Comparison of ENCODE assay signal across 24 cellular contexts in the genomic region with DNA sequence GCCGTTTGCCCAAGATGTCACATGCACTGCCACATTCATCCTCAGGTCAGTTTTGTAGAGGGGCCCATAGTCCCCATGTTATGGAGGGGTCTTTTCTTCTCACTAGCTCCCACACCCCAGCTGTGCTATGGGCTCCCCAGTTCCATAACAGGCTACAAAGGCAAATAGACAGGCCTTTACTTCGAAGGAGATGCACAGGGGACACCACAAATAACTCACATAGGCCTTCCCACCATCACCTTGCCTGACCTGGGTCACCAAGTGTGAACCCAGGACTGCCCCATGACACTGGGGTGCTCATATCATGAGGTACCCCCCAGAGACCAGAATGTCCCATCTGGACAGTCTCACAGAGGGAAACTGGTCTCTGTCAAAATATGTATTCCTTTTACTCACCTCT. TPM values are rescaled to one million over a fixed set of nuclear protein-coding genes. Genes with fewer than 3 reads are reported as not detected.
DNase-seq lines count a peak whose midpoint lies in the region; ATAC-seq and TF ChIP-seq lines count a peak whose summit lies in the region.
"Had no signal": no experiment of that assay in that cellular context is flagged by ENCODE, and none has a peak within 500 bp of the region (broad histone marks: within the 10 kb centered on the region; RNA-seq: fewer than 3 reads in every experiment).

No MANE protein-coding gene starts in this region.

- peak overlapping the region; percentile 89 for H3K27ac Mint-ChIP-seq in MCF 10A (ENCODE audit: low read depth, unreplicated experiment)
- H3K27ac Mint-ChIP-seq in activated CD4-positive, alpha-beta memory T cell treated with anti-CD3 and anti-CD28 coated beads, Interleukin-2, amount 10 ng/mL, durations not matched to agents 7 days and 5 days: no peak overlapping the region
- H3K27ac Mint-ChIP-seq: activated naive CD4-positive, alpha-beta T cell treated with anti-CD3 and anti-CD28 coated beads, Interleukin-2, amount 10 ng/mL, durations not matched to agents 7 days and 5 days; activated T-cell treated with anti-CD3 and anti-CD28 coated beads, Interleukin-2, amount 50 U/mL, for 72 hours; CD8-positive, alpha-beta T cell; naive thymus-derived CD4-positive, alpha-beta T cell; stimulated activated naive CD8-positive, alpha-beta T cell treated with anti-CD3 and anti-CD28 coated beads, Interleukin-15, Interleukin-2, amounts not matched to agents 100 ng/mL and 50 ng/mL, for 24 hours had no signal

- no peak for DNase-seq in MCF 10A (ENCODE audit: unreplicated experiment)
- no peak for DNase-seq in breast epithelium (ENCODE audit: low spot score in 2 of 2)
- no peak for DNase-seq in esophagus squamous epithelium (lab: John Stamatoyannopoulos, UW)
- no peak for DNase-seq in psoas muscle
- DNase-seq in NCI-H2196 treated with DMSO at 0.1 percent for 48 hours (lab: John Stamatoyannopoulos, UW; ENCODE audit: unreplicated experiment): no peak
- no peak for DNase-seq in activated CD4-positive, alpha-beta memory T cell treated with anti-CD3 and anti-CD28 coated beads, Interleukin-2, amount 10 ng/mL, durations not matched to agents 7 days and 5 days
- DNase-seq in stimulated activated naive CD4-positive, alpha-beta T cell treated with Interleukin-2 at 50 U/mL for 16 hours (lab: John Stamatoyannopoulos, UW): no peak
- DNase-seq: activated CD4-positive, alpha-beta T cell treated with anti-CD3 and anti-CD28 coated beads for 4 hours; activated naive CD4-positive, alpha-beta T cell treated with anti-CD3 and anti-CD28 coated beads, Interleukin-2, amount 10 ng/mL, durations not matched to agents 7 days and 5 days; activated T-cell treated with anti-CD3 and anti-CD28 coated beads, Interleukin-2, amount 50 U/mL, for 72 hours; CD8-positive, alpha-beta T cell; central memory CD4-positive, alpha-beta T cell; DMS53; dorsolateral prefrontal cortex; KG1; naive thymus-derived CD4-positive, alpha-beta T cell; NCI-H1436 treated with DMSO at 0.1 percent for 48 hours; NCI-H526; Peyer's patch; T-helper 1 cell had no signal

- H3K27me3 Mint-ChIP-seq in MCF 10A (ENCODE audit: insufficient read depth, unreplicated experiment): no peaks in the 10 kb centered on the region
- no peaks in the 10 kb centered on the region for H3K27me3 Mint-ChIP-seq in activated CD4-positive, alpha-beta memory T cell treated with anti-CD3 and anti-CD28 coated beads, Interleukin-2, amount 10 ng/mL, durations not matched to agents 7 days and 5 days
- H3K27me3 Mint-ChIP-seq: naive thymus-derived CD4-positive, alpha-beta T cell; stimulated activated naive CD8-positive, alpha-beta T cell treated with anti-CD3 and anti-CD28 coated beads, Interleukin-15, Interleukin-2, amounts not matched to agents 100 ng/mL and 50 ng/mL, for 24 hours had no signal

- H3K27me3 ChIP-seq in breast epithelium (no peaks in the 10 kb centered on the region), esophagus squamous epithelium (no peaks in the 10 kb centered on the region), psoas muscle (ENCODE audit: insufficient read depth in 3 of 3, low read length in 2 of 3) (no peaks in the 10 kb centered on the region)
- H3K27me3 ChIP-seq: dorsolateral prefrontal cortex, Peyer's patch, tibial artery had no signal

- H3K4me1 ChIP-seq in breast epithelium: no peaks in the 10 kb centered on the region
- H3K4me1 ChIP-seq in esophagus squamous epithelium: peaks cover 0 to 22% (median 8%) of the 10 kb centered on the region in 3 donors
- H3K4me1 ChIP-seq in psoas muscle: peaks cover 21% of the 10 kb centered on the region
- H3K4me1 ChIP-seq: Peyer's patch had no signal

- CTCF ChIA-PET in MCF 10A (lab: Yijun Ruan, JAX): interaction anchor here (1.5 to 2.5 kb wide), 3 partner anchors 32 to 127 kb away, joined by 3 to 12 read pairs (median 7); no protein-coding TSS in a partner anchor
- CTCF ChIA-PET in activated CD4-positive, alpha-beta memory T cell treated with anti-CD3 and anti-CD28 coated beads, Interleukin-2, amount 10 ng/mL, durations not matched to agents 7 days and 5 days (lab: Charles Lee): interaction anchor here (0.9 kb wide), 1 partner anchor 105 kb away, joined by 4 read pairs; no protein-coding TSS in a partner anchor

- no peaks in the 10 kb centered on the region for H3K36me3 ChIP-seq in breast epithelium
- no peaks in the 10 kb centered on the region for H3K36me3 ChIP-seq in esophagus squamous epithelium
- no peaks in the 10 kb centered on the region for H3K36me3 ChIP-seq in psoas muscle (ENCODE audit: insufficient read depth in 1 of 2, low read depth in 1 of 2)
- H3K36me3 ChIP-seq: Peyer's patch, tibial artery had no signal

- TSS peak; percentile 65 for BruUV-seq in MCF 10A (replicated peaks; lab: Mats Ljungman, UMichigan)

- H3K36me3 Mint-ChIP-seq in MCF 10A (ENCODE audit: insufficient read depth, unreplicated experiment): peaks cover 5% of the 10 kb centered on the region
- H3K36me3 Mint-ChIP-seq in activated CD4-positive, alpha-beta memory T cell treated with anti-CD3 and anti-CD28 coated beads, Interleukin-2, amount 10 ng/mL, durations not matched to agents 7 days and 5 days (ENCODE audit: low read depth): no peaks in the 10 kb centered on the region
- H3K36me3 Mint-ChIP-seq: activated naive CD4-positive, alpha-beta T cell treated with anti-CD3 and anti-CD28 coated beads, Interleukin-2, amount 10 ng/mL, durations not matched to agents 7 days and 5 days; CD8-positive, alpha-beta T cell; naive thymus-derived CD4-positive, alpha-beta T cell had no signal

- H3K9me3 ChIP-seq in breast epithelium (no peaks in the 10 kb centered on the region), esophagus squamous epithelium (no peaks in the 10 kb centered on the region), psoas muscle (no peaks in the 10 kb centered on the region)
- H3K9me3 ChIP-seq: Peyer's patch, tibial artery had no signal

- ATAC-seq in psoas muscle (no peak), GM21390 (IDR thresholded peaks at IDR 0.05; ENCODE audit: unreplicated experiment) (no peak)
- ATAC-seq: activated T-cell treated with anti-CD3 and anti-CD28 coated beads, Interleukin-2, amount 50 U/mL, for 72 hours; CD8-positive, alpha-beta T cell; naive thymus-derived CD4-positive, alpha-beta T cell had no signal

- POLR2A ChIA-PET in MCF 10A (lab: Yijun Ruan, JAX): interaction anchor here (1.0 to 3.4 kb wide), 4 partner anchors 13 to 68 kb away, joined by 3 to 30 read pairs (median 10); partner anchors contain the start of gene INO80C
- POLR2A ChIA-PET in activated CD4-positive, alpha-beta memory T cell treated with anti-CD3 and anti-CD28 coated beads, Interleukin-2, amount 10 ng/mL, durations not matched to agents 7 days and 5 days (lab: Charles Lee): no interaction called here

- TF ChIP-seq POLR2A in breast epithelium (IDR thresholded peaks at IDR 0.05) (no peak), esophagus squamous epithelium (IDR thresholded peaks at IDR 0.05) (no peak)

- H3K27ac ChIP-seq in breast epithelium: peak overlapping the region in 1 of 2 donors; percentile 33
- peak overlapping the region; percentile 73 to 76 (median 76) for H3K27ac ChIP-seq in esophagus squamous epithelium
- peak overlapping the region; percentile 67 for H3K27ac ChIP-seq in psoas muscle
- H3K27ac ChIP-seq: Peyer's patch had no signal

- intact Hi-C loops in MCF 10A (cut with micrococcal nuclease) (loop anchor here (5.0 kb wide), 1 partner anchor 105 kb away; no protein-coding TSS in a partner anchor), breast epithelium (cut with DNase I; ENCODE audit: low total_unique reads) (loop anchor here (2.0 kb wide), 1 partner anchor 24 kb away; no protein-coding TSS in a partner anchor), esophagus squamous epithelium (cut with DNase I) (loop anchor here (10.0 kb wide), 1 partner anchor 62 kb away; no protein-coding TSS in a partner anchor), psoas muscle (cut with DNase I) (loop anchor here in 1 of 2 donors (5.0 to 10.0 kb wide), 2 partner anchors 65 to 112 kb away; no protein-coding TSS in a partner anchor)

- WGBS in esophagus squamous epithelium, 2 donors: 71 to 75% methylated on average over 1 to 2 of the region's 2 CpGs
- 64 to 87% (median 85%) methylated on average over 2 of the region's 2 CpGs for WGBS in psoas muscle, 3 donors

- TF ChIP-seq CTCF in MCF 10A (IDR thresholded peaks at IDR 0.05; ENCODE audit: unreplicated experiment): no peak
- TF ChIP-seq CTCF in breast epithelium (IDR thresholded peaks at IDR 0.05): no peak
- no peak for TF ChIP-seq CTCF in esophagus squamous epithelium (IDR thresholded peaks at IDR 0.05)
- no peak for TF ChIP-seq CTCF in psoas muscle (IDR thresholded peaks at IDR 0.05)

- no peak overlapping the region for H3K4me3 ChIP-seq in breast epithelium
- no peak overlapping the region for H3K4me3 ChIP-seq in esophagus squamous epithelium
- no peak overlapping the region for H3K4me3 ChIP-seq in psoas muscle
- H3K4me3 ChIP-seq: dorsolateral prefrontal cortex, Peyer's patch, tibial artery had no signal

- H3K4me1 Mint-ChIP-seq in MCF 10A (ENCODE audit: insufficient read depth, unreplicated experiment): peaks cover 39% of the 10 kb centered on the region
- H3K4me1 Mint-ChIP-seq in activated CD4-positive, alpha-beta memory T cell treated with anti-CD3 and anti-CD28 coated beads, Interleukin-2, amount 10 ng/mL, durations not matched to agents 7 days and 5 days: no peaks in the 10 kb centered on the region
- H3K4me1 Mint-ChIP-seq: activated naive CD4-positive, alpha-beta T cell treated with anti-CD3 and anti-CD28 coated beads, Interleukin-2, amount 10 ng/mL, durations not matched to agents 7 days and 5 days; naive thymus-derived CD4-positive, alpha-beta T cell had no signal

- peak overlapping the region; percentile 22 for H3K4me3 Mint-ChIP-seq in MCF 10A (ENCODE audit: unreplicated experiment)
- H3K4me3 Mint-ChIP-seq in activated CD4-positive, alpha-beta memory T cell treated with anti-CD3 and anti-CD28 coated beads, Interleukin-2, amount 10 ng/mL, durations not matched to agents 7 days and 5 days: no peak overlapping the region
- H3K4me3 Mint-ChIP-seq: activated naive CD4-positive, alpha-beta T cell treated with anti-CD3 and anti-CD28 coated beads, Interleukin-2, amount 10 ng/mL, durations not matched to agents 7 days and 5 days; activated T-cell treated with anti-CD3 and anti-CD28 coated beads, Interleukin-2, amount 50 U/mL, for 72 hours; CD8-positive, alpha-beta T cell; HFFc6; naive thymus-derived CD4-positive, alpha-beta T cell; stimulated activated naive CD8-positive, alpha-beta T cell treated with anti-CD3 and anti-CD28 coated beads, Interleukin-15, Interleukin-2, amounts not matched to agents 100 ng/mL and 50 ng/mL, for 24 hours had no signal

- no peaks in the 10 kb centered on the region for H3K9me3 Mint-ChIP-seq in MCF 10A (ENCODE audit: unreplicated experiment)
- no peaks in the 10 kb centered on the region for H3K9me3 Mint-ChIP-seq in activated CD4-positive, alpha-beta memory T cell treated with anti-CD3 and anti-CD28 coated beads, Interleukin-2, amount 10 ng/mL, durations not matched to agents 7 days and 5 days
- H3K9me3 Mint-ChIP-seq: activated naive CD4-positive, alpha-beta T cell treated with anti-CD3 and anti-CD28 coated beads, Interleukin-2, amount 10 ng/mL, durations not matched to agents 7 days and 5 days; activated T-cell treated with anti-CD3 and anti-CD28 coated beads, Interleukin-2, amount 50 U/mL, for 72 hours; CD8-positive, alpha-beta T cell; HFFc6; stimulated activated naive CD8-positive, alpha-beta T cell treated with anti-CD3 and anti-CD28 coated beads, Interleukin-15, Interleukin-2, amounts not matched to agents 100 ng/mL and 50 ng/mL, for 24 hours had no signal

RNA-seq across cellular contexts. Expression of gene INO80C, which starts 15.0 kb away (rescaled TPM):
- total RNA-seq in MCF 10A (2022): 25.8 and 32.6 TPM in 2 replicates
- total RNA-seq in breast epithelium: 10 to 100 TPM in 1 of 3 donors, 1 to 10 TPM in 2; 5.9 to 14.7 (median 6.7) TPM
- total RNA-seq in esophagus squamous epithelium: 10 to 100 TPM; 13.2 to 30.1 (median 17.9) TPM
- total RNA-seq in psoas muscle: 10 to 100 TPM; 14.4 to 21.1 (median 18.3) TPM
- polyA plus RNA-seq in psoas muscle: 10 to 100 TPM; 22.5 to 26.7 (median 22.6) TPM
- 10 to 100 TPM; 18.4 to 18.8 TPM for total RNA-seq in activated CD4-positive, alpha-beta memory T cell treated with anti-CD3 and anti-CD28 coated beads, Interleukin-2, amount 10 ng/mL, durations not matched to agents 7 days and 5 days
